In the genomic region with DNA sequence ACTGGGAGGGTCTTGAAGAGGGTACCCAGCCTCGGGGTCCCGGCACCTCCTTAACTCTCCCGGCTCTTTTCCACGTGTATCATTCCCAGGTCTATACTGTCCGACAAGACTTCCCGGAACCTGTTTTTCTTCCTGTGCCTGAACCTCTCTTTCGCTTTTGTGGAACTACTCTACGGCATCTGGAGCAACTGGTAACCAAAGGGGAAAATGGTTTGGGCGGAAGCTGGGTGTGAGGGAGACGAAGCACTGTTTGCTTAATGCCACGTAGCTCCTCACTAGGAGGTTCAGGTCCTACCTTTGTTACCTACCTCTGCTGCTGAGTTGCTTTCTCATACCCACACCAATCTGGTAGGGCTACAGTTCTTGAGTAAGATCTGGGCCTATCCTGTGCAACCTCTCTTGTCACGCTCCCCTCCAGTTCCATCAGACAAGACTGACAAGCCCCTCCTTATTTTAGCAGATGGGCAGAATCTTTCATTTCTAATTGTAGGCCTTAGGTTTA, we compare ENCODE assay signal across 8 cellular contexts.
DNase-seq lines count a peak whose midpoint lies in the region; ATAC-seq and TF ChIP-seq lines count a peak whose summit lies in the region.

No MANE protein-coding gene starts in this region.

- ATAC-seq in GM19467 (IDR thresholded peaks at IDR 0.05; ENCODE audit: unreplicated experiment), result peak; percentile 33

- H3K4me1 ChIP-seq in rectal smooth muscle tissue (ENCODE audit: control insufficient read depth, insufficient read depth, low read length), result peaks cover 14% of the 10 kb centered on the region

- H3K36me3 ChIP-seq in rectal smooth muscle tissue (ENCODE audit: control insufficient read depth, insufficient read depth, low read length), result peaks cover 2% of the 10 kb centered on the region

- no peak for TF ChIP-seq CTCF in HL-60 (IDR thresholded peaks at IDR 0.05; ENCODE audit: insufficient read depth, low read length)

- H3K9ac ChIP-seq in rectal smooth muscle tissue (ENCODE audit: low read length), result peak overlapping the region; percentile 77

- DNase-seq in DMS153 treated with DMSO at 0.1 percent for 48 hours (lab: John Stamatoyannopoulos, UW; ENCODE audit: unreplicated experiment) (peak; percentile 37), HL-60 (ENCODE audit: low read depth in 1 of 2, low spot score in 1 of 2) (peak in 1 of 2 experiments; percentile 65), RPMI8226 (peak; percentile 58), head of caudate nucleus (peak in 30 of 42 donors; percentile 2 to 63 (median 23)), NCI-H1930 (lab: John Stamatoyannopoulos, UW) (no peak)
- peak; percentile 62 for DNase-seq in activated naive CD4-positive, alpha-beta T cell treated with Interleukin-2 at 50 U/mL for 16 hours

- H3K27me3 ChIP-seq in HL-60 (ENCODE audit: insufficient read depth, poor library complexity, severe bottlenecking) (no peaks in the 10 kb centered on the region), rectal smooth muscle tissue (ENCODE audit: control insufficient read depth, insufficient read depth, low read length) (no peaks in the 10 kb centered on the region)

- peak overlapping the region; percentile 88 for H3K27ac ChIP-seq in HL-60 (replicated peaks)
- peak overlapping the region; percentile 89 for H3K27ac ChIP-seq in rectal smooth muscle tissue (ENCODE audit: low read depth, low read length)

- intact Hi-C loops in head of caudate nucleus (cut with DNase I), result loop anchor here (10.0 kb wide), 2 partner anchors 762 to 862 kb away; a partner anchor contains a TSS

- H3K4me3 ChIP-seq in HL-60 (replicated peaks; ENCODE audit: insufficient read depth, low read length) (peak overlapping the region; percentile 75), rectal smooth muscle tissue (ENCODE audit: low read length) (peak overlapping the region; percentile 94)

Comparison
In these comparisons a context has a peak if more than half of its experiments do, and no peak if none do; other contexts are left out.
1. DNase-seq: peak in DMS153 treated with DMSO at 0.1 percent for 48 hours (single experiment), RPMI8226 (single experiment), activated naive CD4-positive, alpha-beta T cell treated with Interleukin-2 at 50 U/mL for 16 hours (single experiment) and head of caudate nucleus (30 of 42); none in NCI-H1930 (0 of 2).